ENCODE assay signal across 1 cellular context in the genomic region with DNA sequence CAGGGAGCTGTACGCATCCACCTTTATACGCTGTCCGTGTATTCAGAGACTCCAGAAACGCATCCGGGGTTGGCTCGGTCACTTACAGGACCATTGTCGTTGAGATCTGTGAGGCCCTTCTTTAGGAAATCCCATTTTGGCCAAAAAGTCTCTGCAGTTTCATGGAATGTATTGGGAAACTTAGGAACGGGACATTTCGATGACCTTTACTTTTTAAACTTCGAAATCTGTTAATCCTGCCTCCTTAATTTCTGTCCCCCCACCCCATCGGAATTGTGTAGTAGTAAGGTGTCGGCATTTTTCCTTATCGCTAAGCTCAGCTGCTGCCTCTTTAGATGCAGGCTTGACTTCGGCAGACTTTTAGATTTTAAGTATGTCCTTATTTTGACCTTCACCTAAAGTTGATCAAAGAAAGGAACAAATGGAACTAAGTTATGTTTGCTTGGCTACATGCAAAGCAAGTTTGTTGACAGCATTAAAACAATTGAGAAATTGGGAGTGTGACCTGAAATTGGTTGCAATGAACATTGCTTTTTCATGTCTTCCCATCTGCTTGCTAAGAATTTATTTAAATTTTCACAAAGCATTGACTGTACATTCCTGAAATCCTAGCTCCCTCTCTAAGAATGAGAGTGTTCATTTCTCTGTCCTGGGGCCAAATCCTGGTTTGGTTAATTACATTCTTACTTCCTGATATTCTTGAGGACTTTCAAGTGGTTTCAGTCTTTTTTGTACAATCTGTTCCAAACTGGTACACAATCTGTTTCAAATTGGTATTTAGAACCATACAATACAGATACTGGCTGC.
TF ChIP-seq lines count a peak whose summit lies in the region.

No MANE protein-coding gene starts in this region.

TF ChIP-seq in SK-N-SH, 30 proteins besides CTCF, POLR2A, EP300 and RAD21 (continued from another document):
- TF ChIP-seq USF2 (IDR thresholded peaks at IDR 0.05; ENCODE audit: borderline replicate concordance, low read depth, low read length) (no peak), RXRA (IDR thresholded peaks at IDR 0.05; ENCODE audit: borderline replicate concordance, low read depth) (no peak), CHD2 (IDR thresholded peaks at IDR 0.05; ENCODE audit: low read length, partially characterized antibody) (no peak), SIN3A (IDR thresholded peaks at IDR 0.05; ENCODE audit: borderline replicate concordance, low read depth, low read length) (no peak)
- TF ChIP-seq, protein P1, sequence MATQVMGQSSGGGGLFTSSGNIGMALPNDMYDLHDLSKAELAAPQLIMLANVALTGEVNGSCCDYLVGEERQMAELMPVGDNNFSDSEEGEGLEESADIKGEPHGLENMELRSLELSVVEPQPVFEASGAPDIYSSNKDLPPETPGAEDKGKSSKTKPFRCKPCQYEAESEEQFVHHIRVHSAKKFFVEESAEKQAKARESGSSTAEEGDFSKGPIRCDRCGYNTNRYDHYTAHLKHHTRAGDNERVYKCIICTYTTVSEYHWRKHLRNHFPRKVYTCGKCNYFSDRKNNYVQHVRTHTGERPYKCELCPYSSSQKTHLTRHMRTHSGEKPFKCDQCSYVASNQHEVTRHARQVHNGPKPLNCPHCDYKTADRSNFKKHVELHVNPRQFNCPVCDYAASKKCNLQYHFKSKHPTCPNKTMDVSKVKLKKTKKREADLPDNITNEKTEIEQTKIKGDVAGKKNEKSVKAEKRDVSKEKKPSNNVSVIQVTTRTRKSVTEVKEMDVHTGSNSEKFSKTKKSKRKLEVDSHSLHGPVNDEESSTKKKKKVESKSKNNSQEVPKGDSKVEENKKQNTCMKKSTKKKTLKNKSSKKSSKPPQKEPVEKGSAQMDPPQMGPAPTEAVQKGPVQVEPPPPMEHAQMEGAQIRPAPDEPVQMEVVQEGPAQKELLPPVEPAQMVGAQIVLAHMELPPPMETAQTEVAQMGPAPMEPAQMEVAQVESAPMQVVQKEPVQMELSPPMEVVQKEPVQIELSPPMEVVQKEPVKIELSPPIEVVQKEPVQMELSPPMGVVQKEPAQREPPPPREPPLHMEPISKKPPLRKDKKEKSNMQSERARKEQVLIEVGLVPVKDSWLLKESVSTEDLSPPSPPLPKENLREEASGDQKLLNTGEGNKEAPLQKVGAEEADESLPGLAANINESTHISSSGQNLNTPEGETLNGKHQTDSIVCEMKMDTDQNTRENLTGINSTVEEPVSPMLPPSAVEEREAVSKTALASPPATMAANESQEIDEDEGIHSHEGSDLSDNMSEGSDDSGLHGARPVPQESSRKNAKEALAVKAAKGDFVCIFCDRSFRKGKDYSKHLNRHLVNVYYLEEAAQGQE (IDR thresholded peaks at IDR 0.05; ENCODE audit: low read depth, low read length): no peak
- TF ChIP-seq, protein P2, sequence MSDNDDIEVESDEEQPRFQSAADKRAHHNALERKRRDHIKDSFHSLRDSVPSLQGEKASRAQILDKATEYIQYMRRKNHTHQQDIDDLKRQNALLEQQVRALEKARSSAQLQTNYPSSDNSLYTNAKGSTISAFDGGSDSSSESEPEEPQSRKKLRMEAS (IDR thresholded peaks at IDR 0.05; ENCODE audit: low read depth): no peak
TF ChIP-seq in SK-N-SH: peak in this region for 0.
